Comparison of ENCODE assay signal across 7 cellular contexts in genomic region chr2:169479257-169480078, GRCh38. TPM values are rescaled to one million over a fixed set of nuclear protein-coding genes. Genes with fewer than 3 reads are reported as not detected.
DNase-seq lines count a peak whose midpoint lies in the region; ATAC-seq, FAIRE-seq and TF ChIP-seq lines count a peak whose summit lies in the region.

BBS5 (plus strand) TSS chr2:169479494; CDS start chr2:169479554, 60 bp downstream.

- no peak for FAIRE-seq in bronchial epithelial cell (lab: Jason Lieb, UNC)

- peaks cover 29% of the 10 kb centered on the region for H3K36me3 ChIP-seq in WERI-Rb-1
- no peaks in the 10 kb centered on the region for H3K36me3 ChIP-seq in bronchial epithelial cell (ENCODE audit: control insufficient read depth, insufficient read depth, low read length)

- ATAC-seq in GM18502 (IDR thresholded peaks at IDR 0.05; ENCODE audit: poor library complexity, unreplicated experiment), result peak; percentile 97
- ATAC-seq in HG02970 (IDR thresholded peaks at IDR 0.05; ENCODE audit: low FRiP score, unreplicated experiment), result peak; percentile 79

- TF ChIP-seq CTCF in WERI-Rb-1 (IDR thresholded peaks at IDR 0.05; ENCODE audit: low read depth, low read length) (peak; percentile 55), bronchial epithelial cell (IDR thresholded peaks at IDR 0.05; ENCODE audit: insufficient read depth, low read length, severe bottlenecking) (peak; percentile 72)

- peak; percentile 39 for DNase-seq in NCI-H2107 treated with DMSO at 0.1 percent for 48 hours (lab: John Stamatoyannopoulos, UW; ENCODE audit: unreplicated experiment)
- peak; percentile 92 for DNase-seq in WERI-Rb-1
- DNase-seq in bronchial epithelial cell (ENCODE audit: low read depth), result peak; percentile 68
- DNase-seq in inferior parietal cortex (ENCODE audit: extremely low spot score), result peak; percentile 83
- DNase-seq in smooth muscle cell of the brain vasculature (ENCODE audit: low read depth, low spot score), result peak; percentile 63

- H3K27ac ChIP-seq in WERI-Rb-1, result peak within 1 kb of the TSS; percentile 63

- no peaks in the 10 kb centered on the region for H3K9me3 ChIP-seq in WERI-Rb-1 (ENCODE audit: severe bottlenecking)

- peak within 1 kb of the TSS; percentile 87 for H3K4me3 ChIP-seq in WERI-Rb-1 (ENCODE audit: low read depth, low read length)
- peak within 1 kb of the TSS; percentile 75 for H3K4me3 ChIP-seq in bronchial epithelial cell (ENCODE audit: low read depth, low read length)

- no peaks in the 10 kb centered on the region for H3K27me3 ChIP-seq in WERI-Rb-1 (ENCODE audit: insufficient read depth, low read depth, severe bottlenecking)
- H3K27me3 ChIP-seq in bronchial epithelial cell (ENCODE audit: control insufficient read depth, insufficient read depth, low read length), result no peaks in the 10 kb centered on the region

RNA-seq across cellular contexts. Expression of gene BBS5, which starts in this region (rescaled TPM):
- 1.3 and 3.2 TPM in 2 replicates for total RNA-seq in bronchial epithelial cell

Comparison
In these comparisons a context has a peak if more than half of its experiments do, and no peak if none do; other contexts are left out.
1. Peak in every context shown above with its lines: DNase-seq, ATAC-seq, H3K4me3 ChIP-seq and H3K27ac ChIP-seq.
2. DNase-seq: peak in every context shown above with its lines; median percentile 92 in WERI-Rb-1; 83 in inferior parietal cortex; 68 in bronchial epithelial cell; 63 in smooth muscle cell of the brain vasculature; 39 in NCI-H2107 treated with DMSO at 0.1 percent for 48 hours.